Comparison of ENCODE assay signal across 1 cellular context in the genomic region with DNA sequence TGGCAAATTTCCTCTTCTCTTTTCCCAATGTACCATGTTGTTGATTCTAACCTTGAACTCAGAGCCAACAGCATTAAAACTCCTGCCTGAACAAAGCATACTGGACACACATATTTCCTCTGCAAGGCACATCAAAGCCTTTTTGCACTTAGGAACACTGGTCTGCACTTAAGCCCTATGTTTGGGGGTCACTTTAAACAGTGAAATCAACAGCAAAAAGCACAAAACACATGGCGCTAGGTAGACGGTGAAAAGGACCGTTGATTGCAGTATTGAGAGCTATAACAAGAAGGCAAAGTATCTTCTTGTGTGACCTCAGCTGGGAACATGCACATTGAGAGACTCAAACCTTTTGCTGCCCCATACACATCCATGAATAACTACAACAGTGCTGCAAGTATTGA.
A peak's percentile ranks its signal among the peaks of the same experiment; 100 is the strongest.
TF ChIP-seq lines count a peak whose summit lies in the region.

No MANE protein-coding gene starts in this region.

TF ChIP-seq in HepG2, 621 proteins besides CTCF, POLR2A, EP300 and RAD21 (continued from another document and continues in another):
- TF ChIP-seq, protein P1, sequence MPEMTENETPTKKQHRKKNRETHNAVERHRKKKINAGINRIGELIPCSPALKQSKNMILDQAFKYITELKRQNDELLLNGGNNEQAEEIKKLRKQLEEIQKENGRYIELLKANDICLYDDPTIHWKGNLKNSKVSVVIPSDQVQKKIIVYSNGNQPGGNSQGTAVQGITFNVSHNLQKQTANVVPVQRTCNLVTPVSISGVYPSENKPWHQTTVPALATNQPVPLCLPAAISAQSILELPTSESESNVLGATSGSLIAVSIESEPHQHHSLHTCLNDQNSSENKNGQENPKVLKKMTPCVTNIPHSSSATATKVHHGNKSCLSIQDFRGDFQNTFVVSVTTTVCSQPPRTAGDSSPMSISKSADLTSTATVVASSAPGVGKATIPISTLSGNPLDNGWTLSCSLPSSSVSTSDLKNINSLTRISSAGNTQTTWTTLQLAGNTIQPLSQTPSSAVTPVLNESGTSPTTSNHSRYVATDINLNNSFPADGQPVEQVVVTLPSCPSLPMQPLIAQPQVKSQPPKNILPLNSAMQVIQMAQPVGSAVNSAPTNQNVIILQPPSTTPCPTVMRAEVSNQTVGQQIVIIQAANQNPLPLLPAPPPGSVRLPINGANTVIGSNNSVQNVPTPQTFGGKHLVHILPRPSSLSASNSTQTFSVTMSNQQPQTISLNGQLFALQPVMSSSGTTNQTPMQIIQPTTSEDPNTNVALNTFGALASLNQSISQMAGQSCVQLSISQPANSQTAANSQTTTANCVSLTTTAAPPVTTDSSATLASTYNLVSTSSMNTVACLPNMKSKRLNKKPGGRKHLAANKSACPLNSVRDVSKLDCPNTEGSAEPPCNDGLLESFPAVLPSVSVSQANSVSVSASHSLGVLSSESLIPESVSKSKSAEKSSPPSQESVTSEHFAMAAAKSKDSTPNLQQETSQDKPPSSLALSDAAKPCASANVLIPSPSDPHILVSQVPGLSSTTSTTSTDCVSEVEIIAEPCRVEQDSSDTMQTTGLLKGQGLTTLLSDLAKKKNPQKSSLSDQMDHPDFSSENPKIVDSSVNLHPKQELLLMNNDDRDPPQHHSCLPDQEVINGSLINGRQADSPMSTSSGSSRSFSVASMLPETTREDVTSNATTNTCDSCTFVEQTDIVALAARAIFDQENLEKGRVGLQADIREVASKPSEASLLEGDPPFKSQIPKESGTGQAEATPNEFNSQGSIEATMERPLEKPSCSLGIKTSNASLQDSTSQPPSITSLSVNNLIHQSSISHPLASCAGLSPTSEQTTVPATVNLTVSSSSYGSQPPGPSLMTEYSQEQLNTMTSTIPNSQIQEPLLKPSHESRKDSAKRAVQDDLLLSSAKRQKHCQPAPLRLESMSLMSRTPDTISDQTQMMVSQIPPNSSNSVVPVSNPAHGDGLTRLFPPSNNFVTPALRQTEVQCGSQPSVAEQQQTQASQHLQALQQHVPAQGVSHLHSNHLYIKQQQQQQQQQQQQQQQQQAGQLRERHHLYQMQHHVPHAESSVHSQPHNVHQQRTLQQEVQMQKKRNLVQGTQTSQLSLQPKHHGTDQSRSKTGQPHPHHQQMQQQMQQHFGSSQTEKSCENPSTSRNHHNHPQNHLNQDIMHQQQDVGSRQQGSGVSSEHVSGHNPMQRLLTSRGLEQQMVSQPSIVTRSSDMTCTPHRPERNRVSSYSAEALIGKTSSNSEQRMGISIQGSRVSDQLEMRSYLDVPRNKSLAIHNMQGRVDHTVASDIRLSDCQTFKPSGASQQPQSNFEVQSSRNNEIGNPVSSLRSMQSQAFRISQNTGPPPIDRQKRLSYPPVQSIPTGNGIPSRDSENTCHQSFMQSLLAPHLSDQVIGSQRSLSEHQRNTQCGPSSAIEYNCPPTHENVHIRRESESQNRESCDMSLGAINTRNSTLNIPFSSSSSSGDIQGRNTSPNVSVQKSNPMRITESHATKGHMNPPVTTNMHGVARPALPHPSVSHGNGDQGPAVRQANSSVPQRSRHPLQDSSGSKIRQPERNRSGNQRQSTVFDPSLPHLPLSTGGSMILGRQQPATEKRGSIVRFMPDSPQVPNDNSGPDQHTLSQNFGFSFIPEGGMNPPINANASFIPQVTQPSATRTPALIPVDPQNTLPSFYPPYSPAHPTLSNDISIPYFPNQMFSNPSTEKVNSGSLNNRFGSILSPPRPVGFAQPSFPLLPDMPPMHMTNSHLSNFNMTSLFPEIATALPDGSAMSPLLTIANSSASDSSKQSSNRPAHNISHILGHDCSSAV (CRISPR knock-in tag; IDR thresholded peaks at IDR 0.05; ENCODE audit: borderline replicate concordance): no peak
- TF ChIP-seq NFKBIZ (CRISPR knock-in tag; IDR thresholded peaks at IDR 0.05) (0 out of 2 replicates have a peak, but pooled peaks have one; percentile 33), GATA4 (IDR thresholded peaks at IDR 0.05; ENCODE audit: borderline replicate concordance, low read depth) (peak; percentile 74; the same call in 1 of the 2 replicates), ZNF354B (CRISPR knock-in tag; IDR thresholded peaks at IDR 0.05) (no peak), EED (CRISPR knock-in tag; IDR thresholded peaks at IDR 0.05) (no peak), ZNF558 (CRISPR knock-in tag; IDR thresholded peaks at IDR 0.05; ENCODE audit: borderline replicate concordance) (no peak), ZSCAN30 (CRISPR knock-in tag; IDR thresholded peaks at IDR 0.05) (no peak), TOE1 (CRISPR knock-in tag; IDR thresholded peaks at IDR 0.05) (no peak), SNAPC2 (CRISPR knock-in tag; IDR thresholded peaks at IDR 0.05) (peak; percentile 30; the same call in 1 of the 2 replicates), TCF7 (IDR thresholded peaks at IDR 0.05; ENCODE audit: low read depth) (peak; percentile 97), TCF7L2 (IDR thresholded peaks at IDR 0.05; ENCODE audit: low read depth, low read length) (peak; percentile 59), NR1H2 (CRISPR knock-in tag; IDR thresholded peaks at IDR 0.05; ENCODE audit: borderline replicate concordance, low read depth) (no peak), RARA (CRISPR knock-in tag; IDR thresholded peaks at IDR 0.05) (peak; percentile 99), PITX1 (CRISPR knock-in tag; IDR thresholded peaks at IDR 0.05) (peak; percentile 98), MLLT10 (CRISPR knock-in tag; IDR thresholded peaks at IDR 0.05) (no peak), NCOR1 (IDR thresholded peaks at IDR 0.05; ENCODE audit: borderline replicate concordance, low read length) (peak; percentile 95), ZSCAN9 (CRISPR knock-in tag; IDR thresholded peaks at IDR 0.05; ENCODE audit: borderline replicate concordance) (peak; percentile 58; the same call in 1 of the 2 replicates), ZNF20 (CRISPR knock-in tag; IDR thresholded peaks at IDR 0.05) (no peak)
- TF ChIP-seq, protein P2, sequence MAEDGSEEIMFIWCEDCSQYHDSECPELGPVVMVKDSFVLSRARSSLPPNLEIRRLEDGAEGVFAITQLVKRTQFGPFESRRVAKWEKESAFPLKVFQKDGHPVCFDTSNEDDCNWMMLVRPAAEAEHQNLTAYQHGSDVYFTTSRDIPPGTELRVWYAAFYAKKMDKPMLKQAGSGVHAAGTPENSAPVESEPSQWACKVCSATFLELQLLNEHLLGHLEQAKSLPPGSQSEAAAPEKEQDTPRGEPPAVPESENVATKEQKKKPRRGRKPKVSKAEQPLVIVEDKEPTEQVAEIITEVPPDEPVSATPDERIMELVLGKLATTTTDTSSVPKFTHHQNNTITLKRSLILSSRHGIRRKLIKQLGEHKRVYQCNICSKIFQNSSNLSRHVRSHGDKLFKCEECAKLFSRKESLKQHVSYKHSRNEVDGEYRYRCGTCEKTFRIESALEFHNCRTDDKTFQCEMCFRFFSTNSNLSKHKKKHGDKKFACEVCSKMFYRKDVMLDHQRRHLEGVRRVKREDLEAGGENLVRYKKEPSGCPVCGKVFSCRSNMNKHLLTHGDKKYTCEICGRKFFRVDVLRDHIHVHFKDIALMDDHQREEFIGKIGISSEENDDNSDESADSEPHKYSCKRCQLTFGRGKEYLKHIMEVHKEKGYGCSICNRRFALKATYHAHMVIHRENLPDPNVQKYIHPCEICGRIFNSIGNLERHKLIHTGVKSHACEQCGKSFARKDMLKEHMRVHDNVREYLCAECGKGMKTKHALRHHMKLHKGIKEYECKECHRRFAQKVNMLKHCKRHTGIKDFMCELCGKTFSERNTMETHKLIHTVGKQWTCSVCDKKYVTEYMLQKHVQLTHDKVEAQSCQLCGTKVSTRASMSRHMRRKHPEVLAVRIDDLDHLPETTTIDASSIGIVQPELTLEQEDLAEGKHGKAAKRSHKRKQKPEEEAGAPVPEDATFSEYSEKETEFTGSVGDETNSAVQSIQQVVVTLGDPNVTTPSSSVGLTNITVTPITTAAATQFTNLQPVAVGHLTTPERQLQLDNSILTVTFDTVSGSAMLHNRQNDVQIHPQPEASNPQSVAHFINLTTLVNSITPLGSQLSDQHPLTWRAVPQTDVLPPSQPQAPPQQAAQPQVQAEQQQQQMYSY (CRISPR knock-in tag; IDR thresholded peaks at IDR 0.05): no peak
- TF ChIP-seq, protein P3, sequence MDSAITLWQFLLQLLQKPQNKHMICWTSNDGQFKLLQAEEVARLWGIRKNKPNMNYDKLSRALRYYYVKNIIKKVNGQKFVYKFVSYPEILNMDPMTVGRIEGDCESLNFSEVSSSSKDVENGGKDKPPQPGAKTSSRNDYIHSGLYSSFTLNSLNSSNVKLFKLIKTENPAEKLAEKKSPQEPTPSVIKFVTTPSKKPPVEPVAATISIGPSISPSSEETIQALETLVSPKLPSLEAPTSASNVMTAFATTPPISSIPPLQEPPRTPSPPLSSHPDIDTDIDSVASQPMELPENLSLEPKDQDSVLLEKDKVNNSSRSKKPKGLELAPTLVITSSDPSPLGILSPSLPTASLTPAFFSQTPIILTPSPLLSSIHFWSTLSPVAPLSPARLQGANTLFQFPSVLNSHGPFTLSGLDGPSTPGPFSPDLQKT (CRISPR knock-in tag; IDR thresholded peaks at IDR 0.05; ENCODE audit: borderline replicate concordance): no peak
- TF ChIP-seq, protein P4, sequence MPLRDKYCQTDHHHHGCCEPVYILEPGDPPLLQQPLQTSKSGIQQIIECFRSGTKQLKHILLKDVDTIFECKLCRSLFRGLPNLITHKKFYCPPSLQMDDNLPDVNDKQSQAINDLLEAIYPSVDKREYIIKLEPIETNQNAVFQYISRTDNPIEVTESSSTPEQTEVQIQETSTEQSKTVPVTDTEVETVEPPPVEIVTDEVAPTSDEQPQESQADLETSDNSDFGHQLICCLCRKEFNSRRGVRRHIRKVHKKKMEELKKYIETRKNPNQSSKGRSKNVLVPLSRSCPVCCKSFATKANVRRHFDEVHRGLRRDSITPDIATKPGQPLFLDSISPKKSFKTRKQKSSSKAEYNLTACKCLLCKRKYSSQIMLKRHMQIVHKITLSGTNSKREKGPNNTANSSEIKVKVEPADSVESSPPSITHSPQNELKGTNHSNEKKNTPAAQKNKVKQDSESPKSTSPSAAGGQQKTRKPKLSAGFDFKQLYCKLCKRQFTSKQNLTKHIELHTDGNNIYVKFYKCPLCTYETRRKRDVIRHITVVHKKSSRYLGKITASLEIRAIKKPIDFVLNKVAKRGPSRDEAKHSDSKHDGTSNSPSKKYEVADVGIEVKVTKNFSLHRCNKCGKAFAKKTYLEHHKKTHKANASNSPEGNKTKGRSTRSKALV (CRISPR knock-in tag; IDR thresholded peaks at IDR 0.05): no peak
- TF ChIP-seq, protein P5, sequence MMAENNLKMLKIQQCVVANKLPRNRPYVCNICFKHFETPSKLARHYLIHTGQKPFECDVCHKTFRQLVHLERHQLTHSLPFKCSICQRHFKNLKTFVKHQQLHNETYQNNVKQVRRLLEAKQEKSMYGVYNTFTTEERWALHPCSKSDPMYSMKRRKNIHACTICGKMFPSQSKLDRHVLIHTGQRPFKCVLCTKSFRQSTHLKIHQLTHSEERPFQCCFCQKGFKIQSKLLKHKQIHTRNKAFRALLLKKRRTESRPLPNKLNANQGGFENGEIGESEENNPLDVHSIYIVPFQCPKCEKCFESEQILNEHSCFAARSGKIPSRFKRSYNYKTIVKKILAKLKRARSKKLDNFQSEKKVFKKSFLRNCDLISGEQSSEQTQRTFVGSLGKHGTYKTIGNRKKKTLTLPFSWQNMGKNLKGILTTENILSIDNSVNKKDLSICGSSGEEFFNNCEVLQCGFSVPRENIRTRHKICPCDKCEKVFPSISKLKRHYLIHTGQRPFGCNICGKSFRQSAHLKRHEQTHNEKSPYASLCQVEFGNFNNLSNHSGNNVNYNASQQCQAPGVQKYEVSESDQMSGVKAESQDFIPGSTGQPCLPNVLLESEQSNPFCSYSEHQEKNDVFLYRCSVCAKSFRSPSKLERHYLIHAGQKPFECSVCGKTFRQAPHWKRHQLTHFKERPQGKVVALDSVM (CRISPR knock-in tag; IDR thresholded peaks at IDR 0.05): no peak
- TF ChIP-seq, protein P6, sequence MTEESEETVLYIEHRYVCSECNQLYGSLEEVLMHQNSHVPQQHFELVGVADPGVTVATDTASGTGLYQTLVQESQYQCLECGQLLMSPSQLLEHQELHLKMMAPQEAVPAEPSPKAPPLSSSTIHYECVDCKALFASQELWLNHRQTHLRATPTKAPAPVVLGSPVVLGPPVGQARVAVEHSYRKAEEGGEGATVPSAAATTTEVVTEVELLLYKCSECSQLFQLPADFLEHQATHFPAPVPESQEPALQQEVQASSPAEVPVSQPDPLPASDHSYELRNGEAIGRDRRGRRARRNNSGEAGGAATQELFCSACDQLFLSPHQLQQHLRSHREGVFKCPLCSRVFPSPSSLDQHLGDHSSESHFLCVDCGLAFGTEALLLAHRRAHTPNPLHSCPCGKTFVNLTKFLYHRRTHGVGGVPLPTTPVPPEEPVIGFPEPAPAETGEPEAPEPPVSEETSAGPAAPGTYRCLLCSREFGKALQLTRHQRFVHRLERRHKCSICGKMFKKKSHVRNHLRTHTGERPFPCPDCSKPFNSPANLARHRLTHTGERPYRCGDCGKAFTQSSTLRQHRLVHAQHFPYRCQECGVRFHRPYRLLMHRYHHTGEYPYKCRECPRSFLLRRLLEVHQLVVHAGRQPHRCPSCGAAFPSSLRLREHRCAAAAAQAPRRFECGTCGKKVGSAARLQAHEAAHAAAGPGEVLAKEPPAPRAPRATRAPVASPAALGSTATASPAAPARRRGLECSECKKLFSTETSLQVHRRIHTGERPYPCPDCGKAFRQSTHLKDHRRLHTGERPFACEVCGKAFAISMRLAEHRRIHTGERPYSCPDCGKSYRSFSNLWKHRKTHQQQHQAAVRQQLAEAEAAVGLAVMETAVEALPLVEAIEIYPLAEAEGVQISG (CRISPR knock-in tag; IDR thresholded peaks at IDR 0.05): peak; percentile 58
- TF ChIP-seq, protein P7, sequence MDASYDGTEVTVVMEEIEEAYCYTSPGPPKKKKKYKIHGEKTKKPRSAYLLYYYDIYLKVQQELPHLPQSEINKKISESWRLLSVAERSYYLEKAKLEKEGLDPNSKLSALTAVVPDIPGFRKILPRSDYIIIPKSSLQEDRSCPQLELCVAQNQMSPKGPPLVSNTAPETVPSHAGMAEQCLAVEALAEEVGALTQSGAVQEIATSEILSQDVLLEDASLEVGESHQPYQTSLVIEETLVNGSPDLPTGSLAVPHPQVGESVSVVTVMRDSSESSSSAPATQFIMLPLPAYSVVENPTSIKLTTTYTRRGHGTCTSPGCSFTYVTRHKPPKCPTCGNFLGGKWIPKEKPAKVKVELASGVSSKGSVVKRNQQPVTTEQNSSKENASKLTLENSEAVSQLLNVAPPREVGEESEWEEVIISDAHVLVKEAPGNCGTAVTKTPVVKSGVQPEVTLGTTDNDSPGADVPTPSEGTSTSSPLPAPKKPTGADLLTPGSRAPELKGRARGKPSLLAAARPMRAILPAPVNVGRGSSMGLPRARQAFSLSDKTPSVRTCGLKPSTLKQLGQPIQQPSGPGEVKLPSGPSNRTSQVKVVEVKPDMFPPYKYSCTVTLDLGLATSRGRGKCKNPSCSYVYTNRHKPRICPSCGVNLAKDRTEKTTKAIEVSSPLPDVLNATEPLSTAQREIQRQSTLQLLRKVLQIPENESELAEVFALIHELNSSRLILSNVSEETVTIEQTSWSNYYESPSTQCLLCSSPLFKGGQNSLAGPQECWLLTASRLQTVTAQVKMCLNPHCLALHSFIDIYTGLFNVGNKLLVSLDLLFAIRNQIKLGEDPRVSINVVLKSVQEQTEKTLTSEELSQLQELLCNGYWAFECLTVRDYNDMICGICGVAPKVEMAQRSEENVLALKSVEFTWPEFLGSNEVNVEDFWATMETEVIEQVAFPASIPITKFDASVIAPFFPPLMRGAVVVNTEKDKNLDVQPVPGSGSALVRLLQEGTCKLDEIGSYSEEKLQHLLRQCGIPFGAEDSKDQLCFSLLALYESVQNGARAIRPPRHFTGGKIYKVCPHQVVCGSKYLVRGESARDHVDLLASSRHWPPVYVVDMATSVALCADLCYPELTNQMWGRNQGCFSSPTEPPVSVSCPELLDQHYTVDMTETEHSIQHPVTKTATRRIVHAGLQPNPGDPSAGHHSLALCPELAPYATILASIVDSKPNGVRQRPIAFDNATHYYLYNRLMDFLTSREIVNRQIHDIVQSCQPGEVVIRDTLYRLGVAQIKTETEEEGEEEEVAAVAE (CRISPR knock-in tag; IDR thresholded peaks at IDR 0.05; ENCODE audit: borderline replicate concordance): 0 out of 2 replicates have a peak, but pooled peaks have one; percentile 37
